Comparison of ENCODE assay signal across 17 cellular contexts in the genomic region with DNA sequence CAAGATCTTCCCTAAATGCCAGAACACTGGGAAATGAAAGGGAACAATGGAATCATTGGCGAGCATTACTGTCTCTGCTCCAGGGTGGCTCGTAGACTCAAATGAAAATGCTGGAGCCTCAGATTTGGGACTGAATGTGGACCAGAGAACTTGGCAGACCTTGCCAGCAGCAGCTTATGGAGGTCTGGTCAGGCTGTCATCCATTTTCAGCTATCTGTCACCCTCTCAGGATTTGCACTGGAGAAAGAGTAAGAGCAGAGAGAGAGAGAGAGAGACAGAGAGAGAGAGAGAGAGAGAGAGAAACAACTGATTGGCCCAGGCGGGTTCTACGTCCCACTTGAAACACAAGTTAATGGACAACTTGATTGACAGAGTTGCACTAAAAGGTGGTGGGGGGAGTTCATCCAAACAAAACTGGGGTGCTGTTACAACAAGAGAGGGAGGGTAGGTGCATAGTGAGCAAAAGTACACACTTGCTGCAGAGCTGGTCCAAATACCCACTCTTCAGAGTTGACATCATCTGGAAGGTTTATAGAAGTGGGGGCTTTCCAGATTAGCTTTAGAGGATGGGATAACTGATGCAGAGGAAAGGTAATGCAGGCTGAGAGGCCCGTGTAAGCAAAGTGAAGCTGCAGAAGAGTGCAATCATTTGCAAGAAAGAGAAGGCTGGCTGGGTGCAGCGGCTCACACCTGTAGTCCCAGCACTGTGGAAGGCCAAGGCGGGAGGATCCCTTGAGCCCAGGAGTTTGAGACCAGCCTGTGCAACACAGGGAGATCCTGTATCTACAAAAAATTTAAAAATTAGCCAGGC. TPM values are rescaled to one million over a fixed set of nuclear protein-coding genes. Genes with fewer than 3 reads are reported as not detected.
DNase-seq lines count a peak whose midpoint lies in the region; ATAC-seq and TF ChIP-seq lines count a peak whose summit lies in the region.
"Had no signal": no experiment of that assay in that cellular context is flagged by ENCODE, and none has a peak within 500 bp of the region (broad histone marks: within the 10 kb centered on the region; RNA-seq: fewer than 3 reads in every experiment).

No MANE protein-coding gene starts in this region.

- H3K27ac ChIP-seq in substantia nigra (ENCODE audit: low read depth, low read length, poor library complexity, severe bottlenecking) (peak overlapping the region; percentile 58), SJCRH30 (no peak overlapping the region)
- H3K27ac ChIP-seq: foreskin keratinocyte had no signal

- peak overlapping the region; percentile 46 for H3K27ac Mint-ChIP-seq in activated B cell treated with CpG ODN at 0.5 μM for 24 hours

- H3K36me3 Mint-ChIP-seq in activated B cell treated with CpG ODN at 0.5 μM for 24 hours (ENCODE audit: low read depth): no peaks in the 10 kb centered on the region

- H3K4me3 ChIP-seq in SJCRH30: no peak overlapping the region
- H3K4me3 ChIP-seq: adrenal gland, lower lobe of right lung, MG63 had no signal

- H3K9me3 Mint-ChIP-seq in activated B cell treated with CpG ODN at 0.5 μM for 24 hours: peaks cover 4% of the 10 kb centered on the region
- H3K9me3 Mint-ChIP-seq: nephron had no signal

- H3K27me3 Mint-ChIP-seq in activated B cell treated with CpG ODN at 0.5 μM for 24 hours: no peaks in the 10 kb centered on the region

- POLR2A ChIA-PET in activated B cell treated with CpG ODN at 0.5 μM for 24 hours (lab: Charles Lee): interaction anchor here (0.5 to 1.8 kb wide), 6 partner anchors 13 to 51 kb away, joined by 4 to 13 read pairs (median 4); no protein-coding TSS in a partner anchor

- DNase-seq in activated T-cell treated with anti-CD3 and anti-CD28 coated beads, Interleukin-2, amount 50 U/mL, for 48 hours: peak; percentile 25 to 30
- no peak for DNase-seq in activated T-cell treated with anti-CD3 and anti-CD28 coated beads, Interleukin-2, amount 50 U/mL, for 1 hour
- DNase-seq in activated B cell treated with CpG ODN at 0.5 μM for 24 hours (no peak), inferior parietal cortex (ENCODE audit: extremely low spot score) (peak; percentile 8), substantia nigra (lab: John Stamatoyannopoulos, UW) (peak in 5 of 49 donors; percentile 7 to 58 (median 17)), SJCRH30 (no peak), SKM-1 treated with dmso at 0.1 percent for 144 hours (lab: John Stamatoyannopoulos, UW; ENCODE audit: unreplicated experiment) (no peak)
- DNase-seq: foreskin keratinocyte, lower lobe of right lung, MG63, NCI-H2029 treated with DMSO at 0.1 percent for 48 hours, NCI-H526 treated with DMSO at 0.1 percent for 48 hours, Right ventricle myocardium superior, trophoblast cell had no signal

- peaks cover 11% of the 10 kb centered on the region; the same call in 1 of the 2 replicates for H3K4me1 ChIP-seq in SJCRH30

- intact Hi-C loops in activated B cell treated with CpG ODN at 0.5 μM for 24 hours (cut with micrococcal nuclease): no loop called here

- H3K36me3 ChIP-seq in SJCRH30: no peaks in the 10 kb centered on the region
- H3K36me3 ChIP-seq: adrenal gland, lower lobe of right lung, MG63 had no signal

- ATAC-seq in activated B cell treated with CpG ODN at 0.5 μM for 24 hours (ENCODE audit: low read depth) (peak; percentile 57), HG03342 (IDR thresholded peaks at IDR 0.05; ENCODE audit: unreplicated experiment) (no peak)
- ATAC-seq: foreskin keratinocyte had no signal

- H3K27me3 ChIP-seq in SJCRH30: no peaks in the 10 kb centered on the region
- H3K27me3 ChIP-seq: adrenal gland, foreskin keratinocyte, MG63 had no signal

- CTCF ChIA-PET in activated B cell treated with CpG ODN at 0.5 μM for 24 hours (lab: Charles Lee): interaction anchor here (1.5 kb wide), 1 partner anchor 50 kb away, joined by 3 read pairs; no protein-coding TSS in a partner anchor

- TF ChIP-seq CTCF in activated B cell treated with CpG ODN at 0.5 μM for 24 hours (IDR thresholded peaks at IDR 0.05): no peak

- H3K4me1 Mint-ChIP-seq in activated B cell treated with CpG ODN at 0.5 μM for 24 hours: peaks cover 51% of the 10 kb centered on the region

- H3K4me3 Mint-ChIP-seq in activated B cell treated with CpG ODN at 0.5 μM for 24 hours: peak overlapping the region; percentile 1
- H3K4me3 Mint-ChIP-seq: nephron had no signal

- H3K9me3 ChIP-seq in SJCRH30 (replicated peaks): no peaks in the 10 kb centered on the region
- H3K9me3 ChIP-seq: adrenal gland, lower lobe of right lung had no signal

RNA-seq across cellular contexts. Expression of gene NSMCE1, which starts 16.5 kb away (rescaled TPM):
- 61.0 and 68.3 TPM in 2 replicates for total RNA-seq in activated B cell treated with CpG ODN at 0.5 μM for 24 hours
- 38.3 and 39.5 TPM in 2 replicates for total RNA-seq in SJCRH30 (2014; rRNA removed; shearing (Covaris generic))

RNA-seq across cellular contexts. Expression of gene IL4R, which starts 28.7 kb away (rescaled TPM):
- 176 and 202 TPM in 2 replicates for total RNA-seq in activated B cell treated with CpG ODN at 0.5 μM for 24 hours
- total RNA-seq in SJCRH30 (2014; rRNA removed; shearing (Covaris generic)): 71.0 and 75.1 TPM in 2 replicates

Comparison
In these comparisons a context has a peak if more than half of its experiments do, and no peak if none do; other contexts are left out.
1. DNase-seq: peak in activated T-cell treated with anti-CD3 and anti-CD28 coated beads, Interleukin-2, amount 50 U/mL, for 48 hours (2 of 2) and inferior parietal cortex (single experiment); none in activated T-cell treated with anti-CD3 and anti-CD28 coated beads, Interleukin-2, amount 50 U/mL, for 1 hour (single experiment), activated B cell treated with CpG ODN at 0.5 μM for 24 hours (single experiment), SJCRH30 (0 of 2) and SKM-1 treated with dmso at 0.1 percent for 144 hours (single experiment).